ENCODE assay signal across 1 cellular context in genomic region chr3:182682263-182683229, GRCh38.
TF ChIP-seq lines count a peak whose summit lies in the region.

No MANE protein-coding gene starts in this region.

TF ChIP-seq in GM12878, 131 proteins besides CTCF, POLR2A, EP300 and RAD21 (continued from another document):
- TF ChIP-seq RELA (IDR thresholded peaks at IDR 0.05; ENCODE audit: borderline replicate concordance, partially characterized antibody): peak; percentile 64
- TF ChIP-seq BHLHE40 (IDR thresholded peaks at IDR 0.05; ENCODE audit: borderline replicate concordance in 1 of 2, low read depth in 2 of 2, low read length in 1 of 2): peak in 1 of 2 experiments; percentile 59; a peak in 1 of 4 replicates
- TF ChIP-seq POLR2AphosphoS5 (IDR thresholded peaks at IDR 0.05; ENCODE audit: low read length): 0 out of 2 replicates have a peak, but pooled peaks have one; percentile 34
- peak; percentile 46; the same call in 1 of the 2 replicates for TF ChIP-seq GATAD2B (conservative IDR thresholded peaks at IDR 0.05; ENCODE audit: low read depth)
- peak; percentile 11 for TF ChIP-seq MEF2B (IDR thresholded peaks at IDR 0.05; ENCODE audit: partially characterized antibody, poor library complexity, severe bottlenecking)
- peak; percentile 35; the same call in 1 of the 2 replicates for TF ChIP-seq NR2F1 (conservative IDR thresholded peaks at IDR 0.05)
- TF ChIP-seq RBBP5 (conservative IDR thresholded peaks at IDR 0.05): 0 out of 2 replicates have a peak, but pooled peaks have one; percentile 34
- no peak for TF ChIP-seq ETV6 (conservative IDR thresholded peaks at IDR 0.05 in 1 of 2, IDR thresholded peaks at IDR 0.05 in 1 of 2; ENCODE audit: borderline replicate concordance in 1 of 2, low read depth in 1 of 2)
- peak; percentile 31; the same call in 1 of the 2 replicates for TF ChIP-seq SMARCA5 (IDR thresholded peaks at IDR 0.05)
- TF ChIP-seq EGR1 (IDR thresholded peaks at IDR 0.05; ENCODE audit: borderline replicate concordance in 1 of 2, low read depth in 2 of 2, low read length in 2 of 2): peak in 1 of 2 experiments; percentile 58; a peak in 1 of 3 replicates
- TF ChIP-seq IKZF1 (conservative IDR thresholded peaks at IDR 0.05): peak; percentile 50
- TF ChIP-seq, protein P1, sequence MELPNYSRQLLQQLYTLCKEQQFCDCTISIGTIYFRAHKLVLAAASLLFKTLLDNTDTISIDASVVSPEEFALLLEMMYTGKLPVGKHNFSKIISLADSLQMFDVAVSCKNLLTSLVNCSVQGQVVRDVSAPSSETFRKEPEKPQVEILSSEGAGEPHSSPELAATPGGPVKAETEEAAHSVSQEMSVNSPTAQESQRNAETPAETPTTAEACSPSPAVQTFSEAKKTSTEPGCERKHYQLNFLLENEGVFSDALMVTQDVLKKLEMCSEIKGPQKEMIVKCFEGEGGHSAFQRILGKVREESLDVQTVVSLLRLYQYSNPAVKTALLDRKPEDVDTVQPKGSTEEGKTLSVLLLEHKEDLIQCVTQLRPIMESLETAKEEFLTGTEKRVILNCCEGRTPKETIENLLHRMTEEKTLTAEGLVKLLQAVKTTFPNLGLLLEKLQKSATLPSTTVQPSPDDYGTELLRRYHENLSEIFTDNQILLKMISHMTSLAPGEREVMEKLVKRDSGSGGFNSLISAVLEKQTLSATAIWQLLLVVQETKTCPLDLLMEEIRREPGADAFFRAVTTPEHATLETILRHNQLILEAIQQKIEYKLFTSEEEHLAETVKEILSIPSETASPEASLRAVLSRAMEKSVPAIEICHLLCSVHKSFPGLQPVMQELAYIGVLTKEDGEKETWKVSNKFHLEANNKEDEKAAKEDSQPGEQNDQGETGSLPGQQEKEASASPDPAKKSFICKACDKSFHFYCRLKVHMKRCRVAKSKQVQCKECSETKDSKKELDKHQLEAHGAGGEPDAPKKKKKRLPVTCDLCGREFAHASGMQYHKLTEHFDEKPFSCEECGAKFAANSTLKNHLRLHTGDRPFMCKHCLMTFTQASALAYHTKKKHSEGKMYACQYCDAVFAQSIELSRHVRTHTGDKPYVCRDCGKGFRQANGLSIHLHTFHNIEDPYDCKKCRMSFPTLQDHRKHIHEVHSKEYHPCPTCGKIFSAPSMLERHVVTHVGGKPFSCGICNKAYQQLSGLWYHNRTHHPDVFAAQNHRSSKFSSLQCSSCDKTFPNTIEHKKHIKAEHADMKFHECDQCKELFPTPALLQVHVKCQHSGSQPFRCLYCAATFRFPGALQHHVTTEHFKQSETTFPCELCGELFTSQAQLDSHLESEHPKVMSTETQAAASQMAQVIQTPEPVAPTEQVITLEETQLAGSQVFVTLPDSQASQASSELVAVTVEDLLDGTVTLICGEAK (IDR thresholded peaks at IDR 0.05; ENCODE audit: borderline replicate concordance): 0 out of 2 replicates have a peak, but pooled peaks have one; percentile 16
- peak; percentile 34; the same call in 1 of the 2 replicates for TF ChIP-seq NFIC (IDR thresholded peaks at IDR 0.05; ENCODE audit: low read depth, low read length)
